Comparison of ENCODE assay signal across 8 cellular contexts in the genomic region with DNA sequence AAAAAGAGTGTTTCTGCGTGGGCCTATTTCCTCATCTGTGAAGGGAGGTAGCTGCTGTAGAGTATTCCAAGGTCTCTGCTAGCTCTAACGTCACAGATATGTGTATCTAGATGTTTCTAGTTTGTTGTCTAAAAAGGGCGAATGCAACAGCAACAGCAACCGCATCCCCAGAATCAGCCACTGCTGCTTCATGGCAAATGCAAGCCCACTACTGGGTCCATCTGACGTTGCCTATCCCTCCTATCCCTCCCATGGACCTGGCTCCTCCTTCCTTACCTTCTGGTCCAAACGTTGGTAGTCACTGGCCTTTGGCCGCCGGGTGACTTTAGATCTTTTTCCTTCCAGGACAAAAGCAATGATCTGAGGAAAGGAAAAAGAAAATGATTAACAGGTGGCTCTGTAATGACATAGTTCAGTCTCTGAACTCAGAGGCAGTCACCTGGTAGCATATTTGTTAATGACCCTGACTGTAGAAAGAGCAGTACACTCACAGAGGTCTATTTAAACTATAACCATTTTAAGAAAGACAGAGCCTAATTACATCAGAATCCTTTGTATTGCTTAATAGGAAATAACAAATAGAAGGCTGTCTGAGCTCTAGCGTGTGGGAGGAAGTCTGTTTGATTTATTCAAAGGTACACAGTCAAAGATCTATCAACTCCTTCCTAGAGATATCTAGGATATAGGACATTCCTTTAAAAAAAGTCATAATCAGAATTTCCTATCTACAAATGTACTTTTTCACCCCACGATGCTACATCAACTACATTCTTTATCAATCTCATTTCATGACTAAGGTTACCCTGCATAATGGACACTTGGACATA. TPM values are rescaled to one million over a fixed set of nuclear protein-coding genes. Genes with fewer than 3 reads are reported as not detected.
DNase-seq lines count a peak whose midpoint lies in the region; ATAC-seq and TF ChIP-seq lines count a peak whose summit lies in the region.

No MANE protein-coding gene starts in this region.

- peaks cover 28% of the 10 kb centered on the region for H3K4me1 ChIP-seq in neuron (ENCODE audit: insufficient read depth, low read length)

- H3K27ac Mint-ChIP-seq in Calu3 (ENCODE audit: unreplicated experiment): peak overlapping the region; percentile 63

- H3K27ac ChIP-seq in dorsolateral prefrontal cortex: peak overlapping the region in 3 of 59 donors; percentile 5 to 25 (median 13)

- intact Hi-C loops in Calu3 (cut with micrococcal nuclease; ENCODE audit: unreplicated experiment): no loop called here
- intact Hi-C loops in dorsolateral prefrontal cortex (cut with DNase I): no loop called here

- no peaks in the 10 kb centered on the region for H3K27me3 ChIP-seq in dorsolateral prefrontal cortex
- no peaks in the 10 kb centered on the region for H3K27me3 ChIP-seq in neuron (ENCODE audit: insufficient read depth, low read length)

- BruUV-seq in Calu3 (replicated peaks; lab: Mats Ljungman, UMichigan): no TSS peak

- no peaks in the 10 kb centered on the region for H3K9me3 Mint-ChIP-seq in Calu3 (ENCODE audit: low read depth, unreplicated experiment)

- H3K36me3 Mint-ChIP-seq in Calu3 (ENCODE audit: insufficient read depth, unreplicated experiment): peaks cover 89% of the 10 kb centered on the region

- no peaks in the 10 kb centered on the region for H3K9me3 ChIP-seq in neuron (ENCODE audit: low read length)

- no peak overlapping the region for H2AFZ ChIP-seq in neuron (ENCODE audit: low read depth, low read length)

- DNase-seq in Calu3 (peak; percentile 38), NOMO-1 treated with DMSO at 0.1 percent for 48 hours (lab: John Stamatoyannopoulos, UW; ENCODE audit: unreplicated experiment) (peak; percentile 83), dorsolateral prefrontal cortex (no peak), LoVo (ENCODE audit: low spot score) (no peak), inferior parietal cortex (ENCODE audit: extremely low spot score) (no peak)

- peak overlapping the region; percentile 89 for H3K4me3 Mint-ChIP-seq in Calu3 (ENCODE audit: low read depth, unreplicated experiment)

- CTCF ChIA-PET in Calu3 (lab: Charles Lee): interaction anchor here (0.7 to 1.0 kb wide), 3 partner anchors 26 to 348 kb away, joined by 3 to 5 read pairs (median 3); no protein-coding TSS in a partner anchor

- H3K4me1 Mint-ChIP-seq in Calu3 (ENCODE audit: low read depth, unreplicated experiment): peaks cover 17% of the 10 kb centered on the region

- no peaks in the 10 kb centered on the region for H3K27me3 Mint-ChIP-seq in Calu3 (ENCODE audit: unreplicated experiment)

- ATAC-seq in GM18858 (IDR thresholded peaks at IDR 0.05; ENCODE audit: unreplicated experiment) (no peak), HG03108 (IDR thresholded peaks at IDR 0.05; ENCODE audit: unreplicated experiment) (no peak)

- H3K4me3 ChIP-seq in dorsolateral prefrontal cortex (peak overlapping the region in 57 of 59 donors; percentile 44 to 94 (median 79)), neuron (ENCODE audit: low read length) (peak overlapping the region; percentile 62)

- TF ChIP-seq CTCF in Calu3 (IDR thresholded peaks at IDR 0.05; ENCODE audit: unreplicated experiment): no peak
- TF ChIP-seq CTCF in dorsolateral prefrontal cortex (IDR thresholded peaks at IDR 0.05 in 54 of 56, conservative IDR thresholded peaks at IDR 0.05 in 2 of 56; ENCODE audit: low read depth in 1 of 56, partially characterized antibody in 56 of 56): no peak

- H3K36me3 ChIP-seq in neuron (ENCODE audit: insufficient read depth, low read length): peaks cover 59% of the 10 kb centered on the region

RNA-seq across cellular contexts. Expression of gene TGOLN2, which starts 2.9 kb away (rescaled TPM):
- total RNA-seq in Calu3 (2022) (154 and 171 TPM in 2 replicates), dorsolateral prefrontal cortex (100 to 1,000 TPM in 112 of 120 experiments, 10 to 100 TPM in 8; 90.8 to 148 (median 114) TPM)

RNA-seq across cellular contexts. Expression of gene RETSAT, which starts 29.5 kb away (rescaled TPM):
- total RNA-seq in Calu3 (2022) (40.6 and 47.2 TPM in 2 replicates), dorsolateral prefrontal cortex (10 to 100 TPM; 19.8 to 54.2 (median 39.0) TPM)

RNA-seq across cellular contexts. Expression of gene ELMOD3, which starts 29.7 kb away (rescaled TPM):
- total RNA-seq in Calu3 (2022) (12.9 and 15.5 TPM in 2 replicates), dorsolateral prefrontal cortex (10 to 100 TPM; 17.1 to 43.7 (median 29.2) TPM)

Comparison
In these comparisons a context has a peak if more than half of its experiments do, and no peak if none do; other contexts are left out.
1. DNase-seq: peak in Calu3 (single experiment) and NOMO-1 treated with DMSO at 0.1 percent for 48 hours (single experiment); none in dorsolateral prefrontal cortex (0 of 10), LoVo (single experiment) and inferior parietal cortex (single experiment).